8 cellular contexts compared by ENCODE assay signal in the genomic region with DNA sequence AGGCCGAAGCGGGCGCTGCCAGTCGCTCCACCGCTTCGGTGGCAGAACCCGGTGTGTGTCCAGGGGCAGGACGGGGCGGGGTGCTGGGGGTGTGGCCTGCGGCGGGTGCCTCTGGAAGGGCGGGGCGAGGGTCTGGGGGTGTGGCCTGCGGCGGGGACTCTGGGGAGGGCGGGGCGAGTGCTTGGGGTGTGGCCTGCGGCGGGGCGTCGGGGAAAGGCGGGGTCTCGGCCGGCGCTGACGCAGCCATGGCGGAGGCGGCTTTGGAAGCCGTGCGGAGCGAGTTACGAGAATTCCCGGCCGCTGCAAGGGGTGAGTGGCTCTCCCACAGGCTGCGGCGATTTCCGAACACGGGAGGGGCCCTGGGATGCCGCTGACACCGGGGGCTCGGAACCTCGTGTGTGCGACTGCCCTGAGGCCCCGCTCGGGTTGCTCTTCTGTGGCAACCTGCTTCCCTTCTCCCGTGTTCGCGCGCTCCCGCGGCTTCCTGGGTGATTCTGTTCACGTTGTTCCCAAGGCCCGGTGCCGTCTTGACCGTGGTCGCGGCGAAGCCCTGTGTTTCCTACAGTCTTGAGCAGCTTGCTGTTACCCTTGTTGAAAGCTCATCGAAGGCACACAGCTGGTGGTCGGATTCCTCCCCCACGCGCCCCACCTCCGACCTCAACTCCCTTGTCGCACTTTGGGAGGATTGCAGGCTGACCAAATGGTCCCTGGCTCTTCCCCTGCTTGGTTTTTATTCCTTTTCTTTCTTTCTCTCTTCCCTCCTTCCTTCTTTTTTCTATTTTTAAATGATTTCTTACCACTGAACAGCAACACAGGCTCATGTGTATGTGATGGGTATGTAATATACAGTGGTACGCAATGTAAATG. TPM values are rescaled to one million over a fixed set of nuclear protein-coding genes. Genes with fewer than 3 reads are reported as not detected.
DNase-seq lines count a peak whose midpoint lies in the region; ATAC-seq and TF ChIP-seq lines count a peak whose summit lies in the region.

A gene (plus strand): TSS at position 213 of the 867 bp plus-strand sequence. CDS start 33 bp downstream, at position 246.

- ATAC-seq in HG03097 (IDR thresholded peaks at IDR 0.05; ENCODE audit: low FRiP score, unreplicated experiment): peak; percentile 46
- ATAC-seq in activated CD4-positive, alpha-beta T cell treated with anti-CD3 and anti-CD28 coated beads for 36 hours: peak; percentile 96

- H3K27ac ChIP-seq in layer of hippocampus (ENCODE audit: low read depth, low read length): peak within 1 kb of the TSS; percentile 58

- peak within 1 kb of the TSS; percentile 80 for H3K4me3 Mint-ChIP-seq in activated CD4-positive, alpha-beta T cell treated with anti-CD3 and anti-CD28 coated beads for 36 hours
- peak within 1 kb of the TSS; percentile 77 for H3K4me3 Mint-ChIP-seq in chondrocyte (ENCODE audit: unreplicated experiment)

- H3K27me3 Mint-ChIP-seq in activated CD4-positive, alpha-beta T cell treated with anti-CD3 and anti-CD28 coated beads for 36 hours: no peaks in the 10 kb centered on the region
- no peaks in the 10 kb centered on the region for H3K27me3 Mint-ChIP-seq in chondrocyte (ENCODE audit: low read depth)

- peaks cover 6% of the 10 kb centered on the region for H3K36me3 Mint-ChIP-seq in activated CD4-positive, alpha-beta T cell treated with anti-CD3 and anti-CD28 coated beads for 36 hours (ENCODE audit: low read depth)
- H3K36me3 Mint-ChIP-seq in chondrocyte (ENCODE audit: low read depth): peaks cover 11% of the 10 kb centered on the region

- H3K27me3 ChIP-seq in layer of hippocampus (ENCODE audit: control insufficient read depth, insufficient read depth, low read length): no peaks in the 10 kb centered on the region

- H3K9me3 Mint-ChIP-seq in activated CD4-positive, alpha-beta T cell treated with anti-CD3 and anti-CD28 coated beads for 36 hours (ENCODE audit: low read depth): no peaks in the 10 kb centered on the region
- no peaks in the 10 kb centered on the region for H3K9me3 Mint-ChIP-seq in chondrocyte (ENCODE audit: low read depth)

- TF ChIP-seq POLR2A in GM18526 (IDR thresholded peaks at IDR 0.05; ENCODE audit: extremely low read depth, insufficient read length): peak; percentile 68

- CTCF ChIA-PET in activated CD4-positive, alpha-beta T cell treated with anti-CD3 and anti-CD28 coated beads for 36 hours (lab: Charles Lee): interaction anchor here (0.6 to 3.0 kb wide), 5 partner anchors 27 to 225 kb away, joined by 3 to 18 read pairs (median 3); a partner anchor contains a TSS

- H3K4me1 Mint-ChIP-seq in activated CD4-positive, alpha-beta T cell treated with anti-CD3 and anti-CD28 coated beads for 36 hours: peaks cover 41% of the 10 kb centered on the region
- H3K4me1 Mint-ChIP-seq in chondrocyte (ENCODE audit: low read depth): peaks cover 15% of the 10 kb centered on the region

- intact Hi-C loops in activated CD4-positive, alpha-beta T cell treated with anti-CD3 and anti-CD28 coated beads for 36 hours (cut with DNase I, micrococcal nuclease): loop anchor here (1.0 to 5.0 kb wide), 18 partner anchors 54 to 711 kb away; a partner anchor contains a TSS

- peak within 1 kb of the TSS; percentile 69 for H3K27ac Mint-ChIP-seq in activated CD4-positive, alpha-beta T cell treated with anti-CD3 and anti-CD28 coated beads for 36 hours
- H3K27ac Mint-ChIP-seq in chondrocyte (ENCODE audit: unreplicated experiment): peak within 1 kb of the TSS; percentile 79

- DNase-seq in A172 (ENCODE audit: low spot score) (peak; percentile 46), NCI-H460 (ENCODE audit: extremely low read depth, low read depth) (peak; percentile 82), chondrocyte (ENCODE audit: low spot score) (no peak)
- DNase-seq in activated CD4-positive, alpha-beta T cell treated with anti-CD3 and anti-CD28 coated beads for 36 hours: peak; percentile 99
- peak; percentile 93 to 99 for DNase-seq in stimulated activated CD4-positive, alpha-beta T cell treated with anti-CD3 and anti-CD28 coated beads, Interleukin-1b, Interleukin-23, amount 100 ng/mL, for 1 hour (ENCODE audit: low read depth in 2 of 2)

- POLR2A ChIA-PET in activated CD4-positive, alpha-beta T cell treated with anti-CD3 and anti-CD28 coated beads for 36 hours (lab: Charles Lee): no interaction called here

- no peak for TF ChIP-seq CTCF in chondrocyte (IDR thresholded peaks at IDR 0.05)

RNA-seq across cellular contexts. Expression of the gene that starts here (rescaled TPM):
- 2.2 and 2.5 TPM in 2 replicates for total RNA-seq in A172 (2014; rRNA removed; shearing (Covaris generic))
- 3.1 TPM in 2 replicates for total RNA-seq in NCI-H460 (2014; rRNA removed; shearing (Covaris generic))
- polyA plus RNA-seq in NCI-H460 (2014; cell fraction: nucleus; rRNA removed): 18.1 and 20.6 TPM in 2 replicates
- total RNA-seq in activated CD4-positive, alpha-beta T cell treated with anti-CD3 and anti-CD28 coated beads for 36 hours: 10 to 100 TPM; 17.1 to 17.6 TPM
- total RNA-seq in chondrocyte: 4.9 to 5.4 TPM (median 5.2 TPM) in 3 replicates
